Comparison of ENCODE assay signal across 2 cellular contexts in genomic region chr7:149861728-149862045, GRCh38.
A peak's percentile ranks its signal among the peaks of the same experiment; 100 is the strongest.
TF ChIP-seq lines count a peak whose summit lies in the region.

No MANE protein-coding gene starts in this region.

TF ChIP-seq in HepG2, 621 proteins besides CTCF, POLR2A, EP300 and RAD21:
- peak; percentile 4; the same call in 1 of the 2 replicates for TF ChIP-seq ZNF768 (CRISPR knock-in tag; IDR thresholded peaks at IDR 0.05)
- TF ChIP-seq HDAC6 (IDR thresholded peaks at IDR 0.05; ENCODE audit: low read depth, low read length): no peak

TF ChIP-seq in K562, 482 proteins besides CTCF, POLR2A, EP300 and RAD21:
- TF ChIP-seq CREB3L1 (IDR thresholded peaks at IDR 0.05; ENCODE audit: borderline replicate concordance, low read depth) (peak; percentile 62; the same call in 1 of the 2 replicates), ATF1 (CRISPR knock-in tag; IDR thresholded peaks at IDR 0.05) (no peak), ATF1 (tag; IDR thresholded peaks at IDR 0.05) (peak; percentile 39; the same call in 1 of the 2 replicates), ZBTB33 (CRISPR knock-in tag; IDR thresholded peaks at IDR 0.05) (peak; percentile 89), RCOR1 (IDR thresholded peaks at IDR 0.05; ENCODE audit: borderline replicate concordance in 1 of 2, low read depth in 2 of 2, low read length in 2 of 2) (0 out of 4 replicates have a peak, but pooled peaks of 1 of the 2 experiments have one; percentile 7), SRSF1 (IDR thresholded peaks at IDR 0.05; ENCODE audit: low read depth, low read length) (no peak), TCF7 (IDR thresholded peaks at IDR 0.05; ENCODE audit: borderline replicate concordance) (0 out of 2 replicates have a peak, but pooled peaks have one; percentile 8), ZNF143 (CRISPR knock-in tag; IDR thresholded peaks at IDR 0.05) (0 out of 2 replicates have a peak, but pooled peaks have one; percentile 36), LCOR (CRISPR knock-in tag; IDR thresholded peaks at IDR 0.05) (no peak), CTBP1 (IDR thresholded peaks at IDR 0.05; ENCODE audit: borderline replicate concordance) (no peak), MYBL2 (IDR thresholded peaks at IDR 0.05; ENCODE audit: low read depth) (no peak), MYBL2 (CRISPR knock-in tag; IDR thresholded peaks at IDR 0.05; ENCODE audit: borderline replicate concordance) (0 out of 2 replicates have a peak, but pooled peaks have one; percentile 6), PML (IDR thresholded peaks at IDR 0.05; ENCODE audit: low read length) (no peak), ID3 (CRISPR knock-in tag; IDR thresholded peaks at IDR 0.05) (no peak), ID3 (tag; IDR thresholded peaks at IDR 0.05) (0 out of 2 replicates have a peak, but pooled peaks have one; percentile 2), YY1 (IDR thresholded peaks at IDR 0.05; ENCODE audit: borderline replicate concordance in 1 of 3, control insufficient read depth in 1 of 3, extremely low read depth in 1 of 3, insufficient read depth in 3 of 3, insufficient read length in 1 of 3, insufficient replicate concordance in 2 of 3, low read depth in 1 of 3, low read length in 2 of 3) (peak in 1 of 3 experiments; percentile 0)
